Comparison of ENCODE assay signal across 8 cellular contexts in genomic region chr17:48052956-48053757, GRCh38. TPM values are rescaled to one million over a fixed set of nuclear protein-coding genes. Genes with fewer than 3 reads are reported as not detected.
A peak's percentile ranks its signal among the peaks of the same experiment; 100 is the strongest.
DNase-seq lines count a peak whose midpoint lies in the region; TF ChIP-seq lines count a peak whose summit lies in the region.

No MANE protein-coding gene starts in this region.

- 71% methylated on average over 5 of the region's 5 CpGs for WGBS in HUES64
- WGBS in esophagus squamous epithelium, 2 donors, result 0 to 14% methylated on average over 1 to 2 of the region's 5 CpGs

- intact Hi-C loops in esophagus squamous epithelium (cut with DNase I), result no loop called here

- DNase-seq in AG04450 (ENCODE audit: low read depth, low spot score) (no peak), T1000 (lab: John Stamatoyannopoulos, UW) (peak; percentile 27), esophagus squamous epithelium (lab: John Stamatoyannopoulos, UW) (no peak), activated T-cell treated with anti-CD3 and anti-CD28 coated beads for 4 hours (no peak), GM19238 (ENCODE audit: insufficient read length, low spot score) (no peak)
- DNase-seq in stimulated activated CD4-positive, alpha-beta T cell treated with anti-CD3 and anti-CD28 coated beads, Interleukin-12 subunit alpha, Interleukin-12 subunit beta, amount 100 ng/mL, for 4 hours, result no peak

- peaks cover 49% of the 10 kb centered on the region for H3K36me3 ChIP-seq in HUES64 (ENCODE audit: insufficient read depth, low read length)
- peaks cover 17 to 73% (median 21%) of the 10 kb centered on the region in 3 donors for H3K36me3 ChIP-seq in esophagus squamous epithelium
- H3K36me3 ChIP-seq in neural cell (ENCODE audit: insufficient read depth, low read length), result no peaks in the 10 kb centered on the region

- peaks cover 61% of the 10 kb centered on the region for H3K79me2 ChIP-seq in neural cell (replicated peaks; ENCODE audit: insufficient read depth, low read length)

- H3K9ac ChIP-seq in HUES64 (ENCODE audit: low read depth, low read length), result no peak overlapping the region
- H3K9ac ChIP-seq in neural cell (ENCODE audit: low read length), result peak overlapping the region; percentile 73

- H3K4me1 ChIP-seq in HUES64 (ENCODE audit: insufficient read depth, low read length) (peaks cover 47% of the 10 kb centered on the region), esophagus squamous epithelium (peaks cover 58 to 82% (median 66%) of the 10 kb centered on the region in 3 donors)

- H3K4me3 ChIP-seq in AG04450 (ENCODE audit: low read depth, low read length) (peak overlapping the region; percentile 44), HUES64 (ENCODE audit: low read length) (peak overlapping the region; percentile 25), esophagus squamous epithelium (peak overlapping the region in 3 of 4 donors; percentile 34 to 93 (median 77)), neural cell (ENCODE audit: low read length) (peak overlapping the region; percentile 85)

- H3K27me3 ChIP-seq in AG04450 (ENCODE audit: control insufficient read depth, insufficient read depth, low read length) (no peaks in the 10 kb centered on the region), HUES64 (ENCODE audit: insufficient read depth, low read length) (no peaks in the 10 kb centered on the region), esophagus squamous epithelium (no peaks in the 10 kb centered on the region), neural cell (ENCODE audit: insufficient read depth, low read depth, low read length) (no peaks in the 10 kb centered on the region)

- CTCF ChIA-PET in AG04450 (lab: Charles Lee), result interaction anchor here (1.0 to 1.3 kb wide), 4 partner anchors 15 to 78 kb away, joined by 3 to 4 read pairs (median 3); no protein-coding TSS in a partner anchor

- peaks cover 9% of the 10 kb centered on the region for H4K20me1 ChIP-seq in neural cell (ENCODE audit: insufficient read depth)

- no peak for TF ChIP-seq CTCF in AG04450 (IDR thresholded peaks at IDR 0.05; ENCODE audit: low read depth, low read length)
- TF ChIP-seq CTCF in esophagus squamous epithelium (IDR thresholded peaks at IDR 0.05), result no peak
- TF ChIP-seq CTCF in neural cell (IDR thresholded peaks at IDR 0.05; ENCODE audit: poor library complexity, severe bottlenecking), result no peak

- no peak overlapping the region for H3K27ac ChIP-seq in AG04450 (ENCODE audit: low read depth, low read length)
- peak overlapping the region; percentile 87; the same call in 1 of the 2 replicates for H3K27ac ChIP-seq in HUES64 (ENCODE audit: low read depth, low read length)
- H3K27ac ChIP-seq in esophagus squamous epithelium, result peak overlapping the region; percentile 97 to 100 (median 98)
- peak overlapping the region; percentile 89 for H3K27ac ChIP-seq in neural cell (ENCODE audit: low read length)

- no peak for TF ChIP-seq EP300 in neural cell (conservative IDR thresholded peaks at IDR 0.05; ENCODE audit: poor library complexity, severe bottlenecking)

- H3K9me2 ChIP-seq in neural cell (ENCODE audit: insufficient read depth, low read length), result no peaks in the 10 kb centered on the region

- peak overlapping the region; percentile 88 for H3K4me2 ChIP-seq in neural cell (ENCODE audit: low read length)

- TF ChIP-seq RAD21 in neural cell (conservative IDR thresholded peaks at IDR 0.05), result no peak

- POLR2A ChIA-PET in AG04450 (lab: Yijun Ruan, JAX), result interaction anchor here (1.9 kb wide), 1 partner anchor 48 kb away, joined by 6 read pairs; the partner anchor contains the start of gene CBX1

- H3F3A ChIP-seq in neural cell (ENCODE audit: insufficient read depth, low read length, poor library complexity, severe bottlenecking), result no peaks in the 10 kb centered on the region

- H3K9me3 ChIP-seq in AG04450 (ENCODE audit: control insufficient read depth, insufficient read depth, low read length) (no peaks in the 10 kb centered on the region), HUES64 (ENCODE audit: insufficient read depth, low read depth, low read length) (no peaks in the 10 kb centered on the region), esophagus squamous epithelium (no peaks in the 10 kb centered on the region), neural cell (ENCODE audit: low read length) (no peaks in the 10 kb centered on the region)

- no peak for TF ChIP-seq POLR2A in esophagus squamous epithelium (IDR thresholded peaks at IDR 0.05)

- H2AFZ ChIP-seq in neural cell (ENCODE audit: low read depth, low read length), result no peak overlapping the region

TF ChIP-seq in neural cell, 6 proteins besides CTCF, POLR2A, EP300 and RAD21:
- TF ChIP-seq POLR2AphosphoS5 (IDR thresholded peaks at IDR 0.05), result no peak

RNA-seq across cellular contexts. Expression of gene NFE2L1, which starts 5.0 kb away (rescaled TPM):
- 237 and 251 TPM in 2 replicates for polyA plus RNA-seq in AG04450 (2011; rRNA removed)
- 179 and 186 TPM in 2 replicates for polyA minus RNA-seq in AG04450 (2011; rRNA and poly(A)+ RNA removed)
- polyA plus RNA-seq in HUES64 (2013, experiment 1 of 2), result 101 TPM
- polyA plus RNA-seq in HUES64 (2013, experiment 2 of 2), result 104 TPM
- total RNA-seq in esophagus squamous epithelium, result 100 to 1,000 TPM in 1 of 4 donors, 10 to 100 TPM in 3; 41.6 to 103 (median 60.0) TPM
- 48.4 and 67.1 TPM in 2 replicates for polyA plus RNA-seq in neural cell
- polyA minus RNA-seq in neural cell, result 82.2 and 96.9 TPM in 2 replicates

RNA-seq across cellular contexts. Expression of gene COPZ2, which starts 15.6 kb away (rescaled TPM):
- 107 and 122 TPM in 2 replicates for polyA plus RNA-seq in AG04450 (2011; rRNA removed)
- 76.3 and 92.6 TPM in 2 replicates for polyA minus RNA-seq in AG04450 (2011; rRNA and poly(A)+ RNA removed)
- polyA plus RNA-seq in HUES64 (2013, experiment 1 of 2), result 0.70 TPM
- polyA plus RNA-seq in HUES64 (2013, experiment 2 of 2), result 1.2 TPM
- total RNA-seq in esophagus squamous epithelium, result 10 to 100 TPM in 1 of 4 donors, 1 to 10 TPM in 2, under 1 TPM in 1; 0.91 to 14.5 (median 5.7) TPM
- polyA plus RNA-seq in neural cell, result not detected in 2 replicates
- polyA minus RNA-seq in neural cell, result not detected in 2 replicates

RNA-seq across cellular contexts. Expression of gene CBX1, which starts 48.1 kb away (rescaled TPM):
- 57.2 and 68.2 TPM in 2 replicates for polyA plus RNA-seq in AG04450 (2011; rRNA removed)
- polyA minus RNA-seq in AG04450 (2011; rRNA and poly(A)+ RNA removed), result 13.7 and 27.0 TPM in 2 replicates
- polyA plus RNA-seq in HUES64 (2013, experiment 1 of 2), result 153 TPM
- 173 TPM for polyA plus RNA-seq in HUES64 (2013, experiment 2 of 2)
- 10 to 100 TPM; 21.0 to 46.7 (median 24.7) TPM for total RNA-seq in esophagus squamous epithelium
- polyA plus RNA-seq in neural cell, result 336 and 363 TPM in 2 replicates
- polyA minus RNA-seq in neural cell, result 205 and 210 TPM in 2 replicates

RNA-seq across cellular contexts. Expression of gene SNX11, which starts 54.4 kb away (rescaled TPM):
- 16.0 and 17.2 TPM in 2 replicates for polyA plus RNA-seq in AG04450 (2011; rRNA removed)
- polyA minus RNA-seq in AG04450 (2011; rRNA and poly(A)+ RNA removed), result 14.2 and 22.0 TPM in 2 replicates
- polyA plus RNA-seq in HUES64 (2013, experiment 1 of 2), result 15.4 TPM
- 16.5 TPM for polyA plus RNA-seq in HUES64 (2013, experiment 2 of 2)
- 10 to 100 TPM; 12.7 to 16.6 (median 15.0) TPM for total RNA-seq in esophagus squamous epithelium
- polyA plus RNA-seq in neural cell, result 29.0 and 34.7 TPM in 2 replicates
- 25.7 and 30.7 TPM in 2 replicates for polyA minus RNA-seq in neural cell

Comparison
In these comparisons a context has a peak if more than half of its experiments do, and no peak if none do; other contexts are left out.
1. H3K4me3 ChIP-seq: peak in every context shown above with its lines; median percentile 85 in neural cell; 77 in esophagus squamous epithelium; 44 in AG04450; 25 in HUES64.
2. RNA of gene COPZ2, which starts 15.6 kb away (polyA plus RNA-seq): 107 to 122 TPM in AG04450; not detected in neural cell; every median in the first group is over 10 times any median in the second.